Comparison of ENCODE assay signal across 9 cellular contexts in the genomic region with DNA sequence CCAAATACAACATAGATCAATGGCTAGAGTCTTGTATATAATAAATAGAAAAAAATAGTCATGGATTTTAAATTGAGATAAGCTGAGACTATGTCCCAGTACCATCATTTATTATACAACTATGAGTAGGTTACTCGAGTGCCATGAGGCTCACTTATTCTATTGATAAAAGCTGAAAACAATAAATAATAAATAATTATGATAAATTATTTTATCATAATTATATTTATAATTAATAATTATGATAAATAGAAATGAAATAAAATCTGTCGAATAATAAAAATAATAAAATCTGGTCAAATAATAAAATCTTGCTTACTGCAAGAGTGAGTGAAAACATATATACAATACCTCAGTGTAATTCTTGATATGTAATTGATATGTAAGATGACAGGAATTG.
"Had no signal": no experiment of that assay in that cellular context is flagged by ENCODE, and none has a peak within 500 bp of the region (broad histone marks: within the 10 kb centered on the region; RNA-seq: fewer than 3 reads in every experiment).

No MANE protein-coding gene starts in this region.

- H3K27ac ChIP-seq: GM23248 had no signal

- FAIRE-seq: H1, H54, HTR-8/SVneo, K562 had no signal

- ATAC-seq: K562 had no signal

- H3K4me3 ChIP-seq: GM23248, K562 had no signal

- DNase-seq: GM23248, H9, HCEC 1CT, IMR-90, KG1 had no signal
